ENCODE assay signal across 9 cellular contexts in genomic region chr19:48329167-48329891, GRCh38. TPM values are rescaled to one million over a fixed set of nuclear protein-coding genes. Genes with fewer than 3 reads are reported as not detected.
A peak's percentile ranks its signal among the peaks of the same experiment; 100 is the strongest.
DNase-seq lines count a peak whose midpoint lies in the region; ATAC-seq and TF ChIP-seq lines count a peak whose summit lies in the region.
"Had no signal": no experiment of that assay in that cellular context is flagged by ENCODE, and none has a peak within 500 bp of the region (broad histone marks: within the 10 kb centered on the region; RNA-seq: fewer than 3 reads in every experiment).

No MANE protein-coding gene starts in this region.

- DNase-seq in COLO668 (lab: John Stamatoyannopoulos, UW; ENCODE audit: unreplicated experiment) (peak; percentile 28), LHCN-M2 (ENCODE audit: low read depth) (peak; percentile 66), foreskin keratinocyte (peak; percentile 42 to 75), NCI-H524 (lab: John Stamatoyannopoulos, UW) (no peak)
- peak; percentile 69 for DNase-seq in activated CD8-positive, alpha-beta memory T cell treated with anti-CD3 and anti-CD28 coated beads, Interleukin-2, amount 50 U/mL, for 48 hours
- peak; percentile 41 for DNase-seq in stimulated activated CD4-positive, alpha-beta T cell treated with anti-CD3 and anti-CD28 coated beads, Interleukin-1b, Interleukin-23, amount 100 ng/mL, for 48 hours

- H3K4me1 ChIP-seq in foreskin keratinocyte = peaks cover 4% of the 10 kb centered on the region

- H3K27ac ChIP-seq in foreskin keratinocyte = peak overlapping the region; percentile 67

- peak; percentile 14 for ATAC-seq in foreskin keratinocyte
- no peak for ATAC-seq in GM21360 (IDR thresholded peaks at IDR 0.05; ENCODE audit: unreplicated experiment)
- no peak for ATAC-seq in GM19035 (IDR thresholded peaks at IDR 0.05; ENCODE audit: unreplicated experiment)

- TF ChIP-seq CTCF in foreskin keratinocyte (conservative IDR thresholded peaks at IDR 0.05) = no peak

- no peaks in the 10 kb centered on the region for H3K27me3 ChIP-seq in foreskin keratinocyte

RNA-seq across cellular contexts. Expression of gene EMP3, which starts 4.0 kb away (rescaled TPM):
- total RNA-seq in LHCN-M2 (2014; rRNA removed) (184 and 258 TPM in 2 replicates), foreskin keratinocyte (191 and 218 TPM in 2 replicates)
- polyA plus RNA-seq in LHCN-M2 (2012) = 937 TPM
- 337 and 424 TPM in 2 replicates for polyA plus RNA-seq in foreskin keratinocyte

RNA-seq across cellular contexts. Expression of gene TMEM143, which starts 34.4 kb away (rescaled TPM):
- 7.3 and 7.6 TPM in 2 replicates for total RNA-seq in LHCN-M2 (2014; rRNA removed)
- 5.8 TPM for polyA plus RNA-seq in LHCN-M2 (2012)
- 2.6 and 2.8 TPM in 2 replicates for total RNA-seq in foreskin keratinocyte
- polyA plus RNA-seq in foreskin keratinocyte = 3.7 and 4.0 TPM in 2 replicates

RNA-seq across cellular contexts. Expression of gene SYNGR4, which starts 34.8 kb away (rescaled TPM):
- total RNA-seq in LHCN-M2 (2014; rRNA removed) = not detected in 2 replicates
- polyA plus RNA-seq in LHCN-M2 (2012) = not detected
- total RNA-seq in foreskin keratinocyte = 0.11 TPM in 1 of 2 replicates, not detected in the other
- not detected in 2 replicates for polyA plus RNA-seq in foreskin keratinocyte
- total RNA-seq: lung microvascular endothelial cell had no signal

RNA-seq across cellular contexts. Expression of gene ZNF114, which starts 59.4 kb away (rescaled TPM):
- total RNA-seq in LHCN-M2 (2014; rRNA removed) (0.13 TPM in 1 of 2 replicates, not detected in the other), foreskin keratinocyte (1.1 and 1.8 TPM in 2 replicates)
- polyA plus RNA-seq in LHCN-M2 (2012) = 0.16 TPM
- polyA plus RNA-seq in foreskin keratinocyte = 0.60 and 0.70 TPM in 2 replicates

Comparison
In these comparisons a context has a peak if more than half of its experiments do, and no peak if none do; other contexts are left out.
1. DNase-seq: peak in COLO668 (single experiment), LHCN-M2 (single experiment), activated CD8-positive, alpha-beta memory T cell treated with anti-CD3 and anti-CD28 coated beads, Interleukin-2, amount 50 U/mL, for 48 hours (single experiment), foreskin keratinocyte (2 of 2) and stimulated activated CD4-positive, alpha-beta T cell treated with anti-CD3 and anti-CD28 coated beads, Interleukin-1b, Interleukin-23, amount 100 ng/mL, for 48 hours (single experiment); none in NCI-H524 (0 of 2).